8 cellular contexts compared by ENCODE assay signal in genomic region chr9:96617439-96618185, GRCh38. TPM values are rescaled to one million over a fixed set of nuclear protein-coding genes. Genes with fewer than 3 reads are reported as not detected.
DNase-seq lines count a peak whose midpoint lies in the region; ATAC-seq, FAIRE-seq and TF ChIP-seq lines count a peak whose summit lies in the region.
"Had no signal": no experiment of that assay in that cellular context is flagged by ENCODE, and none has a peak within 500 bp of the region (broad histone marks: within the 10 kb centered on the region; RNA-seq: fewer than 3 reads in every experiment).

No MANE protein-coding gene starts in this region.

- DNase-seq in HFFc6 (no peak), astrocyte of the hippocampus (ENCODE audit: low read depth, low spot score) (peak; percentile 22), immature natural killer cell (no peak), skeletal muscle cell (ENCODE audit: low read depth) (no peak), CD14-positive monocyte (ENCODE audit: low spot score) (no peak), HTR-8/SVneo (ENCODE audit: insufficient read length, low spot score) (no peak)

- TF ChIP-seq CTCF in HFFc6 (IDR thresholded peaks at IDR 0.05): no peak
- TF ChIP-seq CTCF in CD14-positive monocyte (IDR thresholded peaks at IDR 0.05): no peak

- H3K9me3 Mint-ChIP-seq in HFFc6 (no peaks in the 10 kb centered on the region), immature natural killer cell (no peaks in the 10 kb centered on the region), CD14-positive monocyte (peaks cover 0 to 21% (median 8%) of the 10 kb centered on the region in 7 donors)
- H3K9me3 Mint-ChIP-seq: activated naive CD4-positive, alpha-beta T cell treated with anti-CD3 and anti-CD28 coated beads, Interleukin-2, amount 50 U/mL, for 72 hours had no signal

- H3K4me1 Mint-ChIP-seq in HFFc6 (ENCODE audit: low read depth) (peaks cover 68% of the 10 kb centered on the region), immature natural killer cell (peaks cover 4 to 8% of the 10 kb centered on the region in 2 donors), CD14-positive monocyte (peaks cover 15% of the 10 kb centered on the region)

- intact Hi-C loops in CD14-positive monocyte (cut with micrococcal nuclease): no loop called here

- H3K27ac Mint-ChIP-seq in HFFc6 (peak overlapping the region; percentile 58; the same call in 1 of the 2 replicates), immature natural killer cell (no peak overlapping the region), CD14-positive monocyte (no peak overlapping the region)
- H3K27ac Mint-ChIP-seq: activated naive CD4-positive, alpha-beta T cell treated with anti-CD3 and anti-CD28 coated beads, Interleukin-2, amount 50 U/mL, for 72 hours had no signal

- H3K36me3 Mint-ChIP-seq in HFFc6 (ENCODE audit: low read depth) (no peaks in the 10 kb centered on the region), immature natural killer cell (no peaks in the 10 kb centered on the region), CD14-positive monocyte (peaks cover 0 to 4% of the 10 kb centered on the region in 2 donors)

- H3K4me3 Mint-ChIP-seq in HFFc6 (peak overlapping the region; percentile 86), immature natural killer cell (peak overlapping the region; percentile 44 to 65 (median 63)), CD14-positive monocyte (peak overlapping the region in 1 of 2 donors; percentile 81)

- FAIRE-seq in HTR-8/SVneo (lab: Jason Lieb, UNC): no peak

- ATAC-seq in GM21423 (IDR thresholded peaks at IDR 0.05; ENCODE audit: unreplicated experiment): no peak
- ATAC-seq: activated naive CD4-positive, alpha-beta T cell treated with anti-CD3 and anti-CD28 coated beads, Interleukin-2, amount 50 U/mL, for 72 hours had no signal

- H3K27me3 Mint-ChIP-seq in HFFc6 (ENCODE audit: insufficient read depth) (no peaks in the 10 kb centered on the region; the same call in 1 of the 2 replicates), immature natural killer cell (ENCODE audit: low read depth in 3 of 3) (peaks cover 15 to 37% (median 16%) of the 10 kb centered on the region in 3 donors), CD14-positive monocyte (ENCODE audit: low read depth in 3 of 3) (peaks cover 58 to 81% (median 66%) of the 10 kb centered on the region in 3 donors)

- H3K4me3 ChIP-seq in skeletal muscle cell (ENCODE audit: low read depth, low read length): peak overlapping the region; percentile 73

RNA-seq across cellular contexts. Expression of gene CDC14B, which starts 2.0 kb away (rescaled TPM):
- total RNA-seq in HFFc6 (2021; fragmentation: NEBNext Ultra II Directional; extraction: Animal tissue kit (Norgen Biotek cat#: 25700)): 10 to 100 TPM; 10.7 to 14.9 (median 12.1) TPM
- polyA plus RNA-seq in immature natural killer cell (1 to 10 TPM; 2.7 to 4.3 (median 4.1) TPM), CD14-positive monocyte (under 1 TPM; 0.44 to 0.47 TPM)

RNA-seq across cellular contexts. Expression of gene PRXL2C, which starts 37.5 kb away (rescaled TPM):
- 10 to 100 TPM; 16.3 to 19.7 (median 17.8) TPM for total RNA-seq in HFFc6 (2021; fragmentation: NEBNext Ultra II Directional; extraction: Animal tissue kit (Norgen Biotek cat#: 25700))
- polyA plus RNA-seq in immature natural killer cell (10 to 100 TPM in 2 of 3 donors, 1 to 10 TPM in 1; 6.3 to 13.2 (median 12.6) TPM), CD14-positive monocyte (10 to 100 TPM in 1 of 2 donors, 1 to 10 TPM in 1; 9.2 to 14.6 TPM)
